8 cellular contexts compared by ENCODE assay signal in the genomic region with DNA sequence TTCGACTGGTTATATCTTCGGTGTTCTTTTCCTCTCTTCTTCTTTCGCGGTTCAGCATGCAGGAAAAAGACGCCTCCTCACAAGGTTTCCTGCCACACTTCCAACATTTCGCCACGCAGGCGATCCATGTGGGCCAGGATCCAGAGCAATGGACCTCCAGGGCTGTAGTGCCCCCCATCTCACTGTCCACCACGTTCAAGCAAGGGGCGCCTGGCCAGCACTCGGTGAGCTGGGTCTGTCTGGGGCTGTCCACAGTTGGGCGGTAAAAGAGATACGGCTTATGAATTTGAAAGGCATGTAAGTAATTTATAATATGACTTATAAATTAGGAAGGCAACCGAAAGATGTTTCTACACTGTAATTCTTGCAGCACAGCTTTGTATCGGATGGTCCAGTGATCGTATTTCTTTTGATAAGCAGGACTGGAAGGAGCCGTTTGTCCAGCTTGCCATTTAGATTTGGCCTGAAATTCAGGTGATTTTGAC. TPM values are rescaled to one million over a fixed set of nuclear protein-coding genes. Genes with fewer than 3 reads are reported as not detected.
DNase-seq lines count a peak whose midpoint lies in the region; TF ChIP-seq lines count a peak whose summit lies in the region.

No MANE protein-coding gene starts in this region.

- H3K9me3 ChIP-seq in HAP-1 (no peaks in the 10 kb centered on the region), trophoblast cell (ENCODE audit: insufficient read depth, low read depth, low read length) (no peaks in the 10 kb centered on the region)

- H4K8ac ChIP-seq in trophoblast cell (ENCODE audit: low read depth, low read length), result peak overlapping the region; percentile 86

- H3K79me1 ChIP-seq in trophoblast cell (ENCODE audit: low read length), result peaks cover 7% of the 10 kb centered on the region

- H3K4me1 ChIP-seq in HAP-1 (peaks cover 6% of the 10 kb centered on the region), trophoblast cell (ENCODE audit: control insufficient read depth in 1 of 2, insufficient read depth in 2 of 2, low read length in 2 of 2) (no peaks in the 10 kb centered on the region)

- no peaks in the 10 kb centered on the region for H3K9me3 Mint-ChIP-seq in CD14-positive monocyte

- H3K18ac ChIP-seq in trophoblast cell (ENCODE audit: low read length), result peak overlapping the region; percentile 89

- no peak overlapping the region for H2BK12ac ChIP-seq in trophoblast cell (ENCODE audit: low read length)

- no peak for DNase-seq in CD14-positive monocyte (ENCODE audit: low spot score)
- DNase-seq in HAP-1 (ENCODE audit: low spot score in 2 of 2), result peak in 1 of 2 experiments; percentile 36
- DNase-seq in foreskin fibroblast, result peak in 1 of 2 donors; percentile 7
- DNase-seq in trophoblast cell, result peak; percentile 1 to 50
- DNase-seq in amniotic stem cell (lab: John Stamatoyannopoulos, UW), result no peak
- no peak for DNase-seq in NCI-H128 (lab: John Stamatoyannopoulos, UW; ENCODE audit: unreplicated experiment)
- DNase-seq in DMS114 treated with DMSO at 0.1 percent for 48 hours (lab: John Stamatoyannopoulos, UW; ENCODE audit: unreplicated experiment), result no peak

- H3K27ac Mint-ChIP-seq in CD14-positive monocyte, result peak overlapping the region; percentile 92 to 99 (median 97)

- H3K4ac ChIP-seq in trophoblast cell (ENCODE audit: low read depth, low read length), result no peak overlapping the region

- H2BK120ac ChIP-seq in trophoblast cell (ENCODE audit: insufficient read depth, low read length, poor library complexity), result peak overlapping the region; percentile 78

- H4K91ac ChIP-seq in trophoblast cell (ENCODE audit: low read depth, low read length), result peak overlapping the region; percentile 49

- peak overlapping the region; percentile 65 for H3K9ac ChIP-seq in trophoblast cell (ENCODE audit: low read length)

- peak overlapping the region; percentile 99 for H2AFZ ChIP-seq in trophoblast cell (ENCODE audit: insufficient read depth, low read length, poor library complexity)

- intact Hi-C loops in CD14-positive monocyte (cut with micrococcal nuclease), result loop anchor here (5.0 to 10.0 kb wide), 2 partner anchors 54 to 93 kb away; no protein-coding TSS in a partner anchor

- TF ChIP-seq CTCF in CD14-positive monocyte (IDR thresholded peaks at IDR 0.05) (no peak), VCaP (conservative IDR thresholded peaks at IDR 0.05) (no peak), foreskin fibroblast (IDR thresholded peaks at IDR 0.05; ENCODE audit: low read depth, low read length) (no peak)

- peaks cover 15% of the 10 kb centered on the region for H3K4me1 Mint-ChIP-seq in CD14-positive monocyte

- H3K23ac ChIP-seq in trophoblast cell (ENCODE audit: low read length), result no peak overlapping the region

- H3K27me3 ChIP-seq in HAP-1 (ENCODE audit: low read depth), result no peaks in the 10 kb centered on the region
- H3K27me3 ChIP-seq in trophoblast cell (ENCODE audit: insufficient read depth, low read length), result no peaks in the 10 kb centered on the region

- H3K79me2 ChIP-seq in trophoblast cell (ENCODE audit: control insufficient read depth, insufficient read depth, low read length, poor library complexity), result peaks cover 3% of the 10 kb centered on the region

- H3K27me3 Mint-ChIP-seq in CD14-positive monocyte (ENCODE audit: low read depth in 3 of 3), result peaks cover 3 to 14% (median 8%) of the 10 kb centered on the region in 3 donors

- no peaks in the 10 kb centered on the region for H3K36me3 Mint-ChIP-seq in CD14-positive monocyte

- H3K36me3 ChIP-seq in HAP-1 (replicated peaks), result peaks cover 14% of the 10 kb centered on the region
- no peaks in the 10 kb centered on the region for H3K36me3 ChIP-seq in trophoblast cell (ENCODE audit: control insufficient read depth in 1 of 2, insufficient read depth in 2 of 2, low read length in 2 of 2)

- H4K12ac ChIP-seq in trophoblast cell (ENCODE audit: low read depth, low read length), result peak overlapping the region; percentile 51

- H3K14ac ChIP-seq in trophoblast cell (ENCODE audit: low read length), result peak overlapping the region; percentile 81

- in situ Hi-C loops in HAP-1 (cut with MboI; ENCODE audit: low sequenced_read_pairs), result no loop called here

- peak overlapping the region; percentile 94 for H3K4me2 ChIP-seq in trophoblast cell (ENCODE audit: low read length)

- H3K27ac ChIP-seq in VCaP (peak overlapping the region; percentile 82), trophoblast cell (ENCODE audit: low read depth, low read length) (peak overlapping the region; percentile 31)

- H2AK5ac ChIP-seq in trophoblast cell (ENCODE audit: low read length), result no peak overlapping the region

- H2BK5ac ChIP-seq in trophoblast cell (ENCODE audit: low read depth, low read length, poor library complexity), result peak overlapping the region; percentile 1

- no CpG with 5 or more reads among the region's 17 CpGs for WGBS in trophoblast cell (ENCODE audit: extremely low coverage, insufficient coverage, insufficient read length)

- H3K4me3 Mint-ChIP-seq in CD14-positive monocyte, result peak overlapping the region; percentile 98 to 99

- H3K4me3 ChIP-seq in HAP-1 (peak overlapping the region; percentile 77), foreskin fibroblast (ENCODE audit: low read depth in 1 of 2, low read length in 2 of 2) (peak overlapping the region; percentile 71 to 89), trophoblast cell (ENCODE audit: low read depth, low read length) (peak overlapping the region; percentile 81)

RNA-seq across cellular contexts. Expression of gene CTH, which starts 0.3 kb away (rescaled TPM):
- polyA plus RNA-seq in CD14-positive monocyte, result under 1 TPM; 0.16 to 0.28 TPM
- 10.7 TPM in 2 replicates for polyA plus RNA-seq in trophoblast cell (2013)

RNA-seq across cellular contexts. Expression of gene ANKRD13C, which starts 56.9 kb away (rescaled TPM):
- polyA plus RNA-seq in CD14-positive monocyte, result 1 to 10 TPM; 4.5 to 6.5 TPM
- 19.2 and 19.5 TPM in 2 replicates for polyA plus RNA-seq in trophoblast cell (2013)

Comparison
In these comparisons a context has a peak if more than half of its experiments do, and no peak if none do; other contexts are left out.
1. DNase-seq: peak in trophoblast cell (2 of 2); none in CD14-positive monocyte (single experiment), amniotic stem cell (single experiment), NCI-H128 (single experiment) and DMS114 treated with DMSO at 0.1 percent for 48 hours (single experiment).
2. Peak in every context shown above with its lines, with median percentiles within 50 percentile points of each other: H3K4me3 ChIP-seq.